1 cellular context compared by ENCODE assay signal in genomic region chr3:123048480-123049237, GRCh38.
TF ChIP-seq lines count a peak whose summit lies in the region.

No MANE protein-coding gene starts in this region.

TF ChIP-seq in K562, 482 proteins besides CTCF, POLR2A, EP300 and RAD21:
- no peak for TF ChIP-seq ZNF280A (IDR thresholded peaks at IDR 0.05; ENCODE audit: low read depth, partially characterized antibody)
- no peak for TF ChIP-seq ZBTB1 (CRISPR knock-in tag; IDR thresholded peaks at IDR 0.05; ENCODE audit: borderline replicate concordance, low read depth)
- peak; percentile 44; the same call in 1 of the 2 replicates for TF ChIP-seq ZNF75A (CRISPR knock-in tag; IDR thresholded peaks at IDR 0.05)
- TF ChIP-seq ARID4B (CRISPR knock-in tag; IDR thresholded peaks at IDR 0.05): no peak
TF ChIP-seq in K562: peak in this region for 1.
